In genomic region chr3:136266468-136266867, GRCh38 we compare ENCODE assay signal across 15 cellular contexts. TPM values are rescaled to one million over a fixed set of nuclear protein-coding genes. Genes with fewer than 3 reads are reported as not detected.
DNase-seq lines count a peak whose midpoint lies in the region; ATAC-seq and TF ChIP-seq lines count a peak whose summit lies in the region.
"Had no signal": no experiment of that assay in that cellular context is flagged by ENCODE, and none has a peak within 500 bp of the region (broad histone marks: within the 10 kb centered on the region; RNA-seq: fewer than 3 reads in every experiment).

No MANE protein-coding gene starts in this region.

- no peak overlapping the region for H3K4me3 Mint-ChIP-seq in endodermal cell
- H3K4me3 Mint-ChIP-seq: GM23338, immature natural killer cell had no signal

- POLR2A ChIA-PET in RWPE1 (lab: Yijun Ruan, JAX; ENCODE audit: low non-redundant PET) = no interaction called here

- H2BK5ac ChIP-seq in mesenchymal stem cell (ENCODE audit: low read depth, low read length, poor library complexity, severe bottlenecking) = no peak overlapping the region

- H3K9ac ChIP-seq in mesenchymal stem cell (ENCODE audit: low read length) (no peak overlapping the region), endodermal cell (ENCODE audit: extremely low read depth, low read length, poor library complexity, severe bottlenecking) (no peak overlapping the region)
- H3K9ac ChIP-seq: KMS-11 had no signal

- H3K27ac Mint-ChIP-seq in endodermal cell = no peak overlapping the region
- H3K27ac Mint-ChIP-seq: GM23338, immature natural killer cell had no signal

- H3K9me3 Mint-ChIP-seq in endodermal cell = no peaks in the 10 kb centered on the region
- H3K9me3 Mint-ChIP-seq: GM23338, immature natural killer cell had no signal

- H3K4me1 Mint-ChIP-seq in endodermal cell = peaks cover 10% of the 10 kb centered on the region
- H3K4me1 Mint-ChIP-seq: GM23338 had no signal

- H3K4me3 ChIP-seq in mesenchymal stem cell (ENCODE audit: insufficient read depth in 1 of 2, low read depth in 1 of 2, low read length in 2 of 2) = no peak overlapping the region
- H3K4me3 ChIP-seq in endodermal cell (ENCODE audit: low read length) = no peak overlapping the region
- H3K4me3 ChIP-seq: GM23338, upper lobe of right lung had no signal

- WGBS in mesenchymal stem cell = 86% methylated on average over 2 of the region's 4 CpGs
- WGBS in endodermal cell (ENCODE audit: insufficient coverage in 1 of 2, insufficient read length in 1 of 2), 2 experiments = 88 to 100% methylated on average over 2 to 3 of the region's 4 CpGs

- CTCF ChIA-PET in RWPE1 (lab: Yijun Ruan, JAX) = interaction anchor here (1.2 kb wide), 1 partner anchor 15 kb away, joined by 3 read pairs; no protein-coding TSS in a partner anchor

- H3K27me3 ChIP-seq in mesenchymal stem cell (ENCODE audit: control insufficient read depth in 1 of 2, insufficient read depth in 1 of 2, low read length in 2 of 2) = no peaks in the 10 kb centered on the region
- H3K27me3 ChIP-seq in endodermal cell (ENCODE audit: control insufficient read depth, insufficient read depth, low read length, poor library complexity, severe bottlenecking) = no peaks in the 10 kb centered on the region
- H3K27me3 ChIP-seq: upper lobe of right lung had no signal

- peaks cover 14 to 36% of the 10 kb centered on the region in 2 experiments for H3K36me3 ChIP-seq in mesenchymal stem cell (ENCODE audit: control insufficient read depth in 1 of 2, insufficient read depth in 2 of 2, low read depth in 1 of 2, low read length in 2 of 2)
- peaks cover 42% of the 10 kb centered on the region for H3K36me3 ChIP-seq in endodermal cell (ENCODE audit: control insufficient read depth, insufficient read depth, low read length)

- H2BK15ac ChIP-seq in mesenchymal stem cell (ENCODE audit: low read depth, poor library complexity, severe bottlenecking) = no peak overlapping the region

- H2AK5ac ChIP-seq in mesenchymal stem cell (ENCODE audit: low read length, severe bottlenecking) = no peak overlapping the region

- no peak overlapping the region for H3K4ac ChIP-seq in mesenchymal stem cell (ENCODE audit: low read depth in 1 of 2, low read length in 2 of 2)

- H2AFZ ChIP-seq in mesenchymal stem cell (ENCODE audit: low read depth, low read length) = no peak overlapping the region
- H2AFZ ChIP-seq: GM23338 had no signal

- peaks cover 2% of the 10 kb centered on the region for H3K4me1 ChIP-seq in mesenchymal stem cell (ENCODE audit: control insufficient read depth, insufficient read depth, low read depth, low read length)
- H3K4me1 ChIP-seq in endodermal cell (ENCODE audit: control insufficient read depth, insufficient read depth, low read length) = peaks cover 2% of the 10 kb centered on the region
- H3K4me1 ChIP-seq: upper lobe of right lung had no signal

- no peak overlapping the region for H4K8ac ChIP-seq in mesenchymal stem cell (ENCODE audit: low read length)

- peaks cover 8% of the 10 kb centered on the region for H3K79me1 ChIP-seq in mesenchymal stem cell (replicated peaks; ENCODE audit: low read length, poor library complexity, severe bottlenecking)

- H2BK120ac ChIP-seq in mesenchymal stem cell (ENCODE audit: low read depth, low read length) = no peak overlapping the region

- H3K23ac ChIP-seq in mesenchymal stem cell (ENCODE audit: low read length in 2 of 2) = no peak overlapping the region

- no peak overlapping the region for H2BK12ac ChIP-seq in mesenchymal stem cell (ENCODE audit: low read length in 2 of 2)

- no peak overlapping the region for H3K18ac ChIP-seq in mesenchymal stem cell (ENCODE audit: low read depth in 1 of 2, low read length in 2 of 2)

- H4K91ac ChIP-seq in mesenchymal stem cell (ENCODE audit: low read length) = no peak overlapping the region

- peaks cover 61% of the 10 kb centered on the region for H3K36me3 Mint-ChIP-seq in endodermal cell (ENCODE audit: low read depth)

- no peak overlapping the region for H3K14ac ChIP-seq in mesenchymal stem cell (ENCODE audit: low read length in 2 of 2)

- DNase-seq in SIG-M5 treated with dmso at 0.1 percent for 504 hours (lab: John Stamatoyannopoulos, UW; ENCODE audit: unreplicated experiment) = peak; percentile 30
- DNase-seq in SIG-M5 (lab: John Stamatoyannopoulos, UW) = no peak
- peak; percentile 55 for DNase-seq in RWPE1 (ENCODE audit: low spot score)
- DNase-seq in mesenchymal stem cell = peak; percentile 61
- no peak for DNase-seq in endodermal cell
- DNase-seq in SHP77 (lab: John Stamatoyannopoulos, UW) = no peak
- no peak for DNase-seq in GDM1 (lab: John Stamatoyannopoulos, UW)
- DNase-seq: activated effector memory CD4-positive, alpha-beta T cell treated with Interleukin-2 at 50 U/mL for 16 hours; GF-D8; immature natural killer cell; upper lobe of right lung had no signal

- no peaks in the 10 kb centered on the region for H3K27me3 Mint-ChIP-seq in endodermal cell (ENCODE audit: insufficient read depth)

- TF ChIP-seq CTCF in RWPE1 (conservative IDR thresholded peaks at IDR 0.05; ENCODE audit: low read depth) = no peak
- TF ChIP-seq CTCF in endodermal cell (conservative IDR thresholded peaks at IDR 0.05) = no peak

- 0 out of 2 replicates have a peak overlapping the region, but pooled peaks have one; percentile 32 for H3K27ac ChIP-seq in RWPE1
- no peak overlapping the region for H3K27ac ChIP-seq in mesenchymal stem cell (ENCODE audit: low read length, poor library complexity, severe bottlenecking)
- no peak overlapping the region for H3K27ac ChIP-seq in endodermal cell (ENCODE audit: low read depth, low read length)
- H3K27ac ChIP-seq: 22Rv1, KMS-11, upper lobe of right lung had no signal

- H3K9me3 ChIP-seq in mesenchymal stem cell (ENCODE audit: control insufficient read depth, low read length) (no peaks in the 10 kb centered on the region), endodermal cell (ENCODE audit: control insufficient read depth, low read length) (no peaks in the 10 kb centered on the region)
- H3K9me3 ChIP-seq: upper lobe of right lung had no signal

- H3K4me2 ChIP-seq in mesenchymal stem cell (ENCODE audit: low read length, poor library complexity, severe bottlenecking) = no peak overlapping the region
- H3K4me2 ChIP-seq: GM23338, KMS-11 had no signal

- peak; percentile 86 for ATAC-seq in HG02870 (IDR thresholded peaks at IDR 0.05; ENCODE audit: unreplicated experiment)
- ATAC-seq: GM23338, upper lobe of right lung had no signal

RNA-seq across cellular contexts. Expression of gene PCCB, which starts 16.3 kb away (rescaled TPM):
- polyA plus RNA-seq in mesenchymal stem cell (2013, experiment 1 of 2) = 23.4 TPM
- polyA plus RNA-seq in mesenchymal stem cell (2013, experiment 2 of 2) = 23.2 TPM
- total RNA-seq in endodermal cell = 10 to 100 TPM; 54.9 to 65.1 TPM
- polyA plus RNA-seq in endodermal cell (2013, experiment 1 of 2) = 59.9 TPM
- polyA plus RNA-seq in endodermal cell (2013, experiment 2 of 2) = 51.3 TPM

Comparison
In these comparisons a context has a peak if more than half of its experiments do, and no peak if none do; other contexts are left out.
1. DNase-seq: peak in SIG-M5 treated with dmso at 0.1 percent for 504 hours (single experiment), RWPE1 (single experiment) and mesenchymal stem cell (single experiment); none in SIG-M5 (single experiment), endodermal cell (single experiment), SHP77 (0 of 2) and GDM1 (single experiment).